Comparison of ENCODE assay signal across 1 cellular context in the genomic region with DNA sequence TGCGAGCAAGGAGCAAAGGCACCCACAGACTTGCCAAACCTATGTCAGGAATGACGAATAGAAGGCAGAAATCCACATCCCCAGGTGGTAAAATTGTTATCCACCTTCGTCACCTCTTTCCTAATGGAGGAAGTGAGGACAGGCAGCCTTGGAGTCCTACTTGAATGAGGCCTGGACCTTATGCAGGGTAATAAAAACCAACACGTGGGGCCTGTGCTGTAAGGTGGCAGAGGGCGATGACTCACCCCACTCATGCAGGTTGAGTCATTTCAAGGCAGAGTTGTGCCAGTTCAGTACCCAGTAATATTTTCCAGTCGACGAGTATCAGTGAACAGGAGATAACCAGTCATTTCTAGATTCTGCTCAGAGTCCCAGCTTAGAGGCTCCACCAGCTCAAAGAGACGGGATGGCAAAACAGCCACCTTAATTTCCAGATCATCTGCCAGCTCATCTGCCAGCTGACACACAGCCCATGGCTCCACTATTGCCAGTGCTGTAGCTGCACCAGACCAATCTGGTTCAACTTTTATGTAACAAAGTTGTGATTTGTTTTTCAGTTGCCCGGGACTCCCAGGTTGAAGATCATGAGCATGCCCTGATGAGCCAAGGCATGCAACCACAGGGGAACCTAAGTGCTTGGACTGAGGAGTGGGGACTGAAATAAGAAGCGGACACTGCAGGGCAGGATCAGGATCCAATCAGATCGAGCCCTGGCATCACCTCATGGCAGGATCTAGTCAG.
TF ChIP-seq lines count a peak whose summit lies in the region.

No MANE protein-coding gene starts in this region.

TF ChIP-seq in HEK293, 187 proteins besides CTCF, POLR2A, EP300 and RAD21 (continued from another document and continues in another):
- no peak for TF ChIP-seq ZNF169 (tag by site-specific recombination; IDR thresholded peaks at IDR 0.05)
- TF ChIP-seq ZNF223 (tag by site-specific recombination; IDR thresholded peaks at IDR 0.05): peak; percentile 69
- TF ChIP-seq, protein P1, sequence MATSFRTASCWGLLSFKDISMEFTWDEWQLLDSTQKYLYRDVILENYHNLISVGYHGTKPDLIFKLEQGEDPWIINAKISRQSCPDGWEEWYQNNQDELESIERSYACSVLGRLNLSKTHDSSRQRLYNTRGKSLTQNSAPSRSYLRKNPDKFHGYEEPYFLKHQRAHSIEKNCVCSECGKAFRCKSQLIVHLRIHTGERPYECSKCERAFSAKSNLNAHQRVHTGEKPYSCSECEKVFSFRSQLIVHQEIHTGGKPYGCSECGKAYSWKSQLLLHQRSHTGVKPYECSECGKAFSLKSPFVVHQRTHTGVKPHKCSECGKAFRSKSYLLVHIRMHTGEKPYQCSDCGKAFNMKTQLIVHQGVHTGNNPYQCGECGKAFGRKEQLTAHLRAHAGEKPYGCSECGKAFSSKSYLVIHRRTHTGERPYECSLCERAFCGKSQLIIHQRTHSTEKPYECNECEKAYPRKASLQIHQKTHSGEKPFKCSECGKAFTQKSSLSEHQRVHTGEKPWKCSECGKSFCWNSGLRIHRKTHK (tag by site-specific recombination; IDR thresholded peaks at IDR 0.05): no peak
- TF ChIP-seq ZNF785 (tag by site-specific recombination; IDR thresholded peaks at IDR 0.05): no peak
- TF ChIP-seq KLF16 (tag by site-specific recombination; IDR thresholded peaks at IDR 0.05): no peak
- peak; percentile 83 for TF ChIP-seq SCRT2 (tag by site-specific recombination; IDR thresholded peaks at IDR 0.05)
- no peak for TF ChIP-seq ZNF155 (tag by site-specific recombination; IDR thresholded peaks at IDR 0.05)
- TF ChIP-seq ZNF354C (tag by site-specific recombination; IDR thresholded peaks at IDR 0.05; ENCODE audit: borderline replicate concordance, low read depth): no peak
- TF ChIP-seq, protein P2, sequence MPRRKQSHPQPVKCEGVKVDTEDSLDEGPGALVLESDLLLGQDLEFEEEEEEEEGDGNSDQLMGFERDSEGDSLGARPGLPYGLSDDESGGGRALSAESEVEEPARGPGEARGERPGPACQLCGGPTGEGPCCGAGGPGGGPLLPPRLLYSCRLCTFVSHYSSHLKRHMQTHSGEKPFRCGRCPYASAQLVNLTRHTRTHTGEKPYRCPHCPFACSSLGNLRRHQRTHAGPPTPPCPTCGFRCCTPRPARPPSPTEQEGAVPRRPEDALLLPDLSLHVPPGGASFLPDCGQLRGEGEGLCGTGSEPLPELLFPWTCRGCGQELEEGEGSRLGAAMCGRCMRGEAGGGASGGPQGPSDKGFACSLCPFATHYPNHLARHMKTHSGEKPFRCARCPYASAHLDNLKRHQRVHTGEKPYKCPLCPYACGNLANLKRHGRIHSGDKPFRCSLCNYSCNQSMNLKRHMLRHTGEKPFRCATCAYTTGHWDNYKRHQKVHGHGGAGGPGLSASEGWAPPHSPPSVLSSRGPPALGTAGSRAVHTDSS (tag by site-specific recombination; IDR thresholded peaks at IDR 0.05): no peak; the same call in 1 of the 2 replicates
- no peak for TF ChIP-seq ZNF549 (tag by site-specific recombination; IDR thresholded peaks at IDR 0.05)
- TF ChIP-seq ZNF501 (tag by site-specific recombination; IDR thresholded peaks at IDR 0.05): 0 out of 2 replicates have a peak, but pooled peaks have one; percentile 25
- TF ChIP-seq ZNF670 (tag by site-specific recombination; IDR thresholded peaks at IDR 0.05; ENCODE audit: low read depth): no peak
- TF ChIP-seq GFI1B (tag by site-specific recombination; IDR thresholded peaks at IDR 0.05): no peak
- TF ChIP-seq ZNF140 (tag by site-specific recombination; IDR thresholded peaks at IDR 0.05): no peak
- TF ChIP-seq ZNF624 (tag by site-specific recombination; IDR thresholded peaks at IDR 0.05): no peak
- no peak for TF ChIP-seq PRDM1 (tag by site-specific recombination; IDR thresholded peaks at IDR 0.05)
- no peak for TF ChIP-seq KLF10 (tag by site-specific recombination; IDR thresholded peaks at IDR 0.05)
- TF ChIP-seq ZNF530 (tag by site-specific recombination; IDR thresholded peaks at IDR 0.05; ENCODE audit: low read depth): no peak
- TF ChIP-seq ZNF174 (tag by site-specific recombination; IDR thresholded peaks at IDR 0.05): no peak
- no peak for TF ChIP-seq ZNF175 (tag by site-specific recombination; IDR thresholded peaks at IDR 0.05)
- TF ChIP-seq, protein P3, sequence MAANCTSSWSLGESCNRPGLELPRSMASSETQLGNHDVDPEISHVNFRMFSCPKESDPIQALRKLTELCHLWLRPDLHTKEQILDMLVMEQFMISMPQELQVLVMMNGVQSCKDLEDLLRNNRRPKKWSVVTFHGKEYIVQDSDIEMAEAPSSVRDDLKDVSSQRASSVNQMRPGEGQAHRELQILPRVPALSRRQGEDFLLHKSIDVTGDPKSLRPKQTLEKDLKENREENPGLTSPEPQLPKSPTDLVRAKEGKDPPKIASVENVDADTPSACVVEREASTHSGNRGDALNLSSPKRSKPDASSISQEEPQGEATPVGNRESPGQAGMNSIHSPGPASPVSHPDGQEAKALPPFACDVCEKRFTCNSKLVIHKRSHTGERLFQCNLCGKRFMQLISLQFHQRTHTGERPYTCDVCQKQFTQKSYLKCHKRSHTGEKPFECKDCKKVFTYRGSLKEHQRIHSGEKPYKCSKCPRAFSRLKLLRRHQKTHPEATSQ (tag by site-specific recombination; IDR thresholded peaks at IDR 0.05): no peak
- peak; percentile 75 for TF ChIP-seq ZFP69B (tag by site-specific recombination; IDR thresholded peaks at IDR 0.05)
- no peak for TF ChIP-seq ZNF664 (tag by site-specific recombination; IDR thresholded peaks at IDR 0.05)
- TF ChIP-seq ZNF777 (tag by site-specific recombination; IDR thresholded peaks at IDR 0.05; ENCODE audit: borderline replicate concordance): no peak
- TF ChIP-seq, protein P4, sequence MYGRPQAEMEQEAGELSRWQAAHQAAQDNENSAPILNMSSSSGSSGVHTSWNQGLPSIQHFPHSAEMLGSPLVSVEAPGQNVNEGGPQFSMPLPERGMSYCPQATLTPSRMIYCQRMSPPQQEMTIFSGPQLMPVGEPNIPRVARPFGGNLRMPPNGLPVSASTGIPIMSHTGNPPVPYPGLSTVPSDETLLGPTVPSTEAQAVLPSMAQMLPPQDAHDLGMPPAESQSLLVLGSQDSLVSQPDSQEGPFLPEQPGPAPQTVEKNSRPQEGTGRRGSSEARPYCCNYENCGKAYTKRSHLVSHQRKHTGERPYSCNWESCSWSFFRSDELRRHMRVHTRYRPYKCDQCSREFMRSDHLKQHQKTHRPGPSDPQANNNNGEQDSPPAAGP (tag by site-specific recombination; IDR thresholded peaks at IDR 0.05): peak; percentile 88
- no peak for TF ChIP-seq HOXC10 (CRISPR knock-in tag; IDR thresholded peaks at IDR 0.05)
- TF ChIP-seq ZNF112 (tag by site-specific recombination; IDR thresholded peaks at IDR 0.05): no peak
- no peak for TF ChIP-seq ZNF2 (tag by site-specific recombination; IDR thresholded peaks at IDR 0.05)
- peak; percentile 79 for TF ChIP-seq ZNF184 (tag by site-specific recombination; IDR thresholded peaks at IDR 0.05)
- TF ChIP-seq ZNF292 (tag by site-specific recombination; IDR thresholded peaks at IDR 0.05; ENCODE audit: borderline replicate concordance, low read depth): no peak
- TF ChIP-seq MZF1 (tag by site-specific recombination; IDR thresholded peaks at IDR 0.05; ENCODE audit: borderline replicate concordance): no peak
- no peak for TF ChIP-seq ZNF707 (tag by site-specific recombination; IDR thresholded peaks at IDR 0.05)
- TF ChIP-seq ZNF571 (tag by site-specific recombination; IDR thresholded peaks at IDR 0.05): no peak
- TF ChIP-seq, protein P5, sequence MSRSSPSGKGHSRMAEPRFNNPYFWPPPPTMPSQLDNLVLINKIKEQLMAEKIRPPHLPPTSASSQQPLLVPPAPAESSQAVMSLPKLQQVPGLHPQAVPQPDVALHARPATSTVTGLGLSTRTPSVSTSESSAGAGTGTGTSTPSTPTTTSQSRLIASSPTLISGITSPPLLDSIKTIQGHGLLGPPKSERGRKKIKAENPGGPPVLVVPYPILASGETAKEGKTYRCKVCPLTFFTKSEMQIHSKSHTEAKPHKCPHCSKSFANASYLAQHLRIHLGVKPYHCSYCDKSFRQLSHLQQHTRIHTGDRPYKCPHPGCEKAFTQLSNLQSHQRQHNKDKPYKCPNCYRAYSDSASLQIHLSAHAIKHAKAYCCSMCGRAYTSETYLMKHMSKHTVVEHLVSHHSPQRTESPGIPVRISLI (tag by site-specific recombination; IDR thresholded peaks at IDR 0.05): no peak
- TF ChIP-seq, protein P6, sequence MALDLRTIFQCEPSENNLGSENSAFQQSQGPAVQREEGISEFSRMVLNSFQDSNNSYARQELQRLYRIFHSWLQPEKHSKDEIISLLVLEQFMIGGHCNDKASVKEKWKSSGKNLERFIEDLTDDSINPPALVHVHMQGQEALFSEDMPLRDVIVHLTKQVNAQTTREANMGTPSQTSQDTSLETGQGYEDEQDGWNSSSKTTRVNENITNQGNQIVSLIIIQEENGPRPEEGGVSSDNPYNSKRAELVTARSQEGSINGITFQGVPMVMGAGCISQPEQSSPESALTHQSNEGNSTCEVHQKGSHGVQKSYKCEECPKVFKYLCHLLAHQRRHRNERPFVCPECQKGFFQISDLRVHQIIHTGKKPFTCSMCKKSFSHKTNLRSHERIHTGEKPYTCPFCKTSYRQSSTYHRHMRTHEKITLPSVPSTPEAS (tag by site-specific recombination; IDR thresholded peaks at IDR 0.05): no peak
- TF ChIP-seq, protein P7, sequence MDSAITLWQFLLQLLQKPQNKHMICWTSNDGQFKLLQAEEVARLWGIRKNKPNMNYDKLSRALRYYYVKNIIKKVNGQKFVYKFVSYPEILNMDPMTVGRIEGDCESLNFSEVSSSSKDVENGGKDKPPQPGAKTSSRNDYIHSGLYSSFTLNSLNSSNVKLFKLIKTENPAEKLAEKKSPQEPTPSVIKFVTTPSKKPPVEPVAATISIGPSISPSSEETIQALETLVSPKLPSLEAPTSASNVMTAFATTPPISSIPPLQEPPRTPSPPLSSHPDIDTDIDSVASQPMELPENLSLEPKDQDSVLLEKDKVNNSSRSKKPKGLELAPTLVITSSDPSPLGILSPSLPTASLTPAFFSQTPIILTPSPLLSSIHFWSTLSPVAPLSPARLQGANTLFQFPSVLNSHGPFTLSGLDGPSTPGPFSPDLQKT (IDR thresholded peaks at IDR 0.05; ENCODE audit: borderline replicate concordance, low read depth, low read length): no peak
- no peak for TF ChIP-seq ZNF701 (tag by site-specific recombination; IDR thresholded peaks at IDR 0.05)
- peak; percentile 32; the same call in 1 of the 2 replicates for TF ChIP-seq SP3 (tag by site-specific recombination; IDR thresholded peaks at IDR 0.05)
- TF ChIP-seq, protein P8, sequence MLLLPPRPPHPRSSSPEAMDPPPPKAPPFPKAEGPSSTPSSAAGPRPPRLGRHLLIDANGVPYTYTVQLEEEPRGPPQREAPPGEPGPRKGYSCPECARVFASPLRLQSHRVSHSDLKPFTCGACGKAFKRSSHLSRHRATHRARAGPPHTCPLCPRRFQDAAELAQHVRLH (tag by site-specific recombination; IDR thresholded peaks at IDR 0.05): no peak
- TF ChIP-seq SCRT1 (tag by site-specific recombination; IDR thresholded peaks at IDR 0.05; ENCODE audit: borderline replicate concordance): no peak
- TF ChIP-seq, protein P9, sequence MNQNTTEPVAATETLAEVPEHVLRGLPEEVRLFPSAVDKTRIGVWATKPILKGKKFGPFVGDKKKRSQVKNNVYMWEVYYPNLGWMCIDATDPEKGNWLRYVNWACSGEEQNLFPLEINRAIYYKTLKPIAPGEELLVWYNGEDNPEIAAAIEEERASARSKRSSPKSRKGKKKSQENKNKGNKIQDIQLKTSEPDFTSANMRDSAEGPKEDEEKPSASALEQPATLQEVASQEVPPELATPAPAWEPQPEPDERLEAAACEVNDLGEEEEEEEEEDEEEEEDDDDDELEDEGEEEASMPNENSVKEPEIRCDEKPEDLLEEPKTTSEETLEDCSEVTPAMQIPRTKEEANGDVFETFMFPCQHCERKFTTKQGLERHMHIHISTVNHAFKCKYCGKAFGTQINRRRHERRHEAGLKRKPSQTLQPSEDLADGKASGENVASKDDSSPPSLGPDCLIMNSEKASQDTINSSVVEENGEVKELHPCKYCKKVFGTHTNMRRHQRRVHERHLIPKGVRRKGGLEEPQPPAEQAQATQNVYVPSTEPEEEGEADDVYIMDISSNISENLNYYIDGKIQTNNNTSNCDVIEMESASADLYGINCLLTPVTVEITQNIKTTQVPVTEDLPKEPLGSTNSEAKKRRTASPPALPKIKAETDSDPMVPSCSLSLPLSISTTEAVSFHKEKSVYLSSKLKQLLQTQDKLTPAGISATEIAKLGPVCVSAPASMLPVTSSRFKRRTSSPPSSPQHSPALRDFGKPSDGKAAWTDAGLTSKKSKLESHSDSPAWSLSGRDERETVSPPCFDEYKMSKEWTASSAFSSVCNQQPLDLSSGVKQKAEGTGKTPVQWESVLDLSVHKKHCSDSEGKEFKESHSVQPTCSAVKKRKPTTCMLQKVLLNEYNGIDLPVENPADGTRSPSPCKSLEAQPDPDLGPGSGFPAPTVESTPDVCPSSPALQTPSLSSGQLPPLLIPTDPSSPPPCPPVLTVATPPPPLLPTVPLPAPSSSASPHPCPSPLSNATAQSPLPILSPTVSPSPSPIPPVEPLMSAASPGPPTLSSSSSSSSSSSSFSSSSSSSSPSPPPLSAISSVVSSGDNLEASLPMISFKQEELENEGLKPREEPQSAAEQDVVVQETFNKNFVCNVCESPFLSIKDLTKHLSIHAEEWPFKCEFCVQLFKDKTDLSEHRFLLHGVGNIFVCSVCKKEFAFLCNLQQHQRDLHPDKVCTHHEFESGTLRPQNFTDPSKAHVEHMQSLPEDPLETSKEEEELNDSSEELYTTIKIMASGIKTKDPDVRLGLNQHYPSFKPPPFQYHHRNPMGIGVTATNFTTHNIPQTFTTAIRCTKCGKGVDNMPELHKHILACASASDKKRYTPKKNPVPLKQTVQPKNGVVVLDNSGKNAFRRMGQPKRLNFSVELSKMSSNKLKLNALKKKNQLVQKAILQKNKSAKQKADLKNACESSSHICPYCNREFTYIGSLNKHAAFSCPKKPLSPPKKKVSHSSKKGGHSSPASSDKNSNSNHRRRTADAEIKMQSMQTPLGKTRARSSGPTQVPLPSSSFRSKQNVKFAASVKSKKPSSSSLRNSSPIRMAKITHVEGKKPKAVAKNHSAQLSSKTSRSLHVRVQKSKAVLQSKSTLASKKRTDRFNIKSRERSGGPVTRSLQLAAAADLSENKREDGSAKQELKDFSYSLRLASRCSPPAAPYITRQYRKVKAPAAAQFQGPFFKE (tag by site-specific recombination; IDR thresholded peaks at IDR 0.05; ENCODE audit: borderline replicate concordance): no peak
- TF ChIP-seq ZNF23 (tag by site-specific recombination; IDR thresholded peaks at IDR 0.05; ENCODE audit: borderline replicate concordance): no peak
- no peak for TF ChIP-seq ZFP41 (tag by site-specific recombination; IDR thresholded peaks at IDR 0.05; ENCODE audit: borderline replicate concordance)
